8 cellular contexts compared by ENCODE assay signal in the genomic region with DNA sequence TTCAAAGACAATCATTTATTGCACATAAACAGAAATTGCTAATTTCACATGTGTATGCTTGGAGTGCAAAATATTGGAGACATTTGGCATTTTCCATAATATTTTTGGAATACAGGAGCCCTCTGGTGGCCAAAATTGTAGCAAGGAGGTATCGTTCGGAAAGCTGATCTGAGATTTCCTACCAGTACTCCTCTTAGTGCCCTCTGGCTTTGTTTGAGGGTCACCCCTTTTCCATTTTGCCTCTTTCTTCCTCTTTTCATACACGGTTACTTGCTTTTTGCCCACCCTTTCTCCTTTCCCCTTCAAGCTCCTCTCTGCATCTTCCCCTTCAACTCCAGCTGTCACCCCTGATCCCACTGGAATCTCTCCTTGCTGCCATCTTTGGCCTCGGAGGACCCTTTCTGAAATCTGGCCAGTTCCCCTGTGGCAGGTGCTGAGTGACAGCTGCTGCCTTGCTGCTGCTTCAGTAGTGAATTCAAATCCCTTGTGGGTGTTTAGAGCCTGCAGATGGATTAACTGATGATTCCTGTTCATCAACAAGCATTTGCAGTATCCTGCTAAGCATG.
DNase-seq lines count a peak whose midpoint lies in the region; ATAC-seq, FAIRE-seq and TF ChIP-seq lines count a peak whose summit lies in the region.

No MANE protein-coding gene starts in this region.

- POLR2A ChIA-PET in A549 (lab: Yijun Ruan, JAX), result no interaction called here
- POLR2A ChIA-PET in Panc1 (lab: Charles Lee), result no interaction called here

- H3K27me3 ChIP-seq in GM06990 (replicated peaks; ENCODE audit: control insufficient read depth, insufficient read depth, low read length), result no peaks in the 10 kb centered on the region
- no peaks in the 10 kb centered on the region; the same call in 1 of the 2 replicates for H3K27me3 ChIP-seq in Panc1 (ENCODE audit: control insufficient read depth, insufficient read depth, low read length)
- H3K27me3 ChIP-seq in parathyroid adenoma (ENCODE audit: control insufficient read depth, insufficient read depth, low read length), result no peaks in the 10 kb centered on the region

- 17% methylated on average over 4 of the region's 4 CpGs for WGBS in A549 (ENCODE audit: missing lambda C conversion rate)

- peak; percentile 79 to 81 for TF ChIP-seq RAD21 in A549 (conservative IDR thresholded peaks at IDR 0.05 in 1 of 2, IDR thresholded peaks at IDR 0.05 in 1 of 2)

- peak overlapping the region; percentile 70 for H2AFZ ChIP-seq in parathyroid adenoma

- H3K4me2 ChIP-seq in A549 (no peak overlapping the region), parathyroid adenoma (ENCODE audit: low read length) (no peak overlapping the region)

- ATAC-seq in A549 (peak; percentile 51 to 75; a peak in 3 of 6 replicates), Panc1 (no peak), HG03039 (IDR thresholded peaks at IDR 0.05; ENCODE audit: unreplicated experiment) (no peak), HG03565 (IDR thresholded peaks at IDR 0.05; ENCODE audit: unreplicated experiment) (no peak)

- TF ChIP-seq POLR2A in A549 (IDR thresholded peaks at IDR 0.05; ENCODE audit: low read length), result no peak

- H3K4me3 ChIP-seq in A549 (no peak overlapping the region), GM06990 (replicated peaks; ENCODE audit: low read depth, low read length) (no peak overlapping the region), Panc1 (ENCODE audit: low read depth in 2 of 2, low read length in 2 of 2) (no peak overlapping the region), fibroblast of mammary gland (ENCODE audit: control insufficient read depth, low read depth, low read length) (no peak overlapping the region), parathyroid adenoma (ENCODE audit: low read depth, low read length) (no peak overlapping the region)

- BruUV-seq in Panc1 (replicated peaks; lab: Mats Ljungman, UMichigan), result no TSS peak

- TF ChIP-seq EP300 in A549 (IDR thresholded peaks at IDR 0.05), result no peak

- no peaks in the 10 kb centered on the region for H3K79me2 ChIP-seq in parathyroid adenoma

- DNase-seq in A549 (ENCODE audit: low read depth in 1 of 2, low spot score in 1 of 2), result peak; percentile 29 to 42
- no peak for DNase-seq in GM06990 (ENCODE audit: extremely low read depth, insufficient read length)
- DNase-seq in Panc1 (ENCODE audit: low read depth, low spot score), result no peak
- DNase-seq in fibroblast of mammary gland (ENCODE audit: low read depth), result peak; percentile 55
- no peak for DNase-seq in NCI-H187 treated with DMSO at 0.1 percent for 48 hours (lab: John Stamatoyannopoulos, UW)

- CTCF ChIA-PET in A549 (lab: Yijun Ruan, JAX), result interaction anchor here (0.6 to 14.6 kb wide), 25 partner anchors 10 to 738 kb away, joined by 3 to 338 read pairs (median 4); no protein-coding TSS in a partner anchor
- CTCF ChIA-PET in Panc1 (lab: Charles Lee), result interaction anchor here (0.5 kb wide), 1 partner anchor 44 kb away, joined by 5 read pairs; no protein-coding TSS in a partner anchor

- H3K9ac ChIP-seq in parathyroid adenoma, result no peak overlapping the region

- intact Hi-C loops in Panc1 (cut with micrococcal nuclease; ENCODE audit: unreplicated experiment), result loop anchor here (5.0 to 10.0 kb wide), 3 partner anchors 41 to 237 kb away; partner anchors contain the start of gene CCND2

- no peaks in the 10 kb centered on the region for H3K9me3 ChIP-seq in A549
- H3K9me3 ChIP-seq in Panc1 (ENCODE audit: control insufficient read depth, insufficient read depth, low read depth, low read length), result no peaks in the 10 kb centered on the region
- H3K9me3 ChIP-seq in parathyroid adenoma (ENCODE audit: control insufficient read depth, low read length), result no peaks in the 10 kb centered on the region

- FAIRE-seq in A549 (lab: Jason Lieb, UNC), result no peak

- H3K4me1 ChIP-seq in A549 (peaks cover 11% of the 10 kb centered on the region; the same call in 2 of the 3 replicates), Panc1 (ENCODE audit: control insufficient read depth, insufficient read depth, low read length) (no peaks in the 10 kb centered on the region), parathyroid adenoma (peaks cover 21% of the 10 kb centered on the region)

- H3K27ac ChIP-seq in A549 (no peak overlapping the region), Panc1 (ENCODE audit: low read length) (no peak overlapping the region), parathyroid adenoma (no peak overlapping the region)

- H3K36me3 ChIP-seq in GM06990 (ENCODE audit: control insufficient read depth, insufficient read depth, low read length) (no peaks in the 10 kb centered on the region), Panc1 (ENCODE audit: control insufficient read depth, insufficient read depth, low read length) (no peaks in the 10 kb centered on the region), parathyroid adenoma (ENCODE audit: control insufficient read depth, insufficient read depth, low read length) (no peaks in the 10 kb centered on the region)

- in situ Hi-C loops in Panc1 (cut with HindIII; ENCODE audit: low pct_unique_long_range_greater_than_20kb, low sequenced_read_pairs), result no loop called here

- TF ChIP-seq CTCF in A549 (IDR thresholded peaks at IDR 0.05) (peak; percentile 80), GM06990 (IDR thresholded peaks at IDR 0.05; ENCODE audit: insufficient read depth, low read length, poor library complexity, severe bottlenecking) (peak; percentile 52), Panc1 (IDR thresholded peaks at IDR 0.05) (peak; percentile 70), fibroblast of mammary gland (conservative IDR thresholded peaks at IDR 0.05; ENCODE audit: control insufficient read depth, insufficient read depth, low read depth, low read length) (peak; percentile 71), parathyroid adenoma (IDR thresholded peaks at IDR 0.05) (peak; percentile 87)

TF ChIP-seq in A549, 52 proteins besides CTCF, POLR2A, EP300 and RAD21:
- TF ChIP-seq HOXB13 (CRISPR knock-in tag; IDR thresholded peaks at IDR 0.05; ENCODE audit: low read depth) (no peak), SMC3 (IDR thresholded peaks at IDR 0.05) (peak; percentile 95)

Comparison
In these comparisons a context has a peak if more than half of its experiments do, and no peak if none do; other contexts are left out.
1. ATAC-seq: peak in A549 (2 of 2); none in Panc1 (single experiment), HG03039 (single experiment) and HG03565 (single experiment).
2. DNase-seq: peak in A549 (2 of 2) and fibroblast of mammary gland (single experiment); none in GM06990 (single experiment), Panc1 (single experiment) and NCI-H187 treated with DMSO at 0.1 percent for 48 hours (single experiment).
3. Peak in every context shown above with its lines, with median percentiles within 50 percentile points of each other: CTCF ChIP-seq.